1 cellular context compared by ENCODE assay signal in genomic region chr9:7936201-7936600, GRCh38.
A peak's percentile ranks its signal among the peaks of the same experiment; 100 is the strongest.
TF ChIP-seq lines count a peak whose summit lies in the region.

No MANE protein-coding gene starts in this region.

TF ChIP-seq in GM23338, 12 proteins besides CTCF, POLR2A, EP300 and RAD21 (continued from another document):
- 0 out of 2 replicates have a peak, but pooled peaks have one; percentile 15 for TF ChIP-seq ZNF462 (CRISPR knock-in tag; IDR thresholded peaks at IDR 0.05)
TF ChIP-seq in GM23338: peak in this region for 1.
